Comparison of ENCODE assay signal across 1 cellular context in genomic region chr3:129116482-129116946, GRCh38.
TF ChIP-seq lines count a peak whose summit lies in the region.

No MANE protein-coding gene starts in this region.

TF ChIP-seq in HepG2, 621 proteins besides CTCF, POLR2A, EP300 and RAD21 (continues in another document):
- TF ChIP-seq ESRRA (CRISPR knock-in tag; IDR thresholded peaks at IDR 0.05; ENCODE audit: low read depth) (peak; percentile 94), RCOR2 (CRISPR knock-in tag; IDR thresholded peaks at IDR 0.05) (peak; percentile 38; the same call in 1 of the 2 replicates), ZNF362 (CRISPR knock-in tag; IDR thresholded peaks at IDR 0.05; ENCODE audit: borderline replicate concordance) (no peak), ZSCAN31 (CRISPR knock-in tag; IDR thresholded peaks at IDR 0.05; ENCODE audit: low read depth) (no peak), ZNF12 (CRISPR knock-in tag; IDR thresholded peaks at IDR 0.05) (0 out of 2 replicates have a peak, but pooled peaks have one; percentile 31), ATF2 (CRISPR knock-in tag; IDR thresholded peaks at IDR 0.05) (0 out of 2 replicates have a peak, but pooled peaks have one; percentile 16), ARID4A (CRISPR knock-in tag; IDR thresholded peaks at IDR 0.05; ENCODE audit: borderline replicate concordance) (peak; percentile 28; the same call in 1 of the 2 replicates), ELF3 (CRISPR knock-in tag; IDR thresholded peaks at IDR 0.05) (0 out of 2 replicates have a peak, but pooled peaks have one; percentile 10), MLXIP (CRISPR knock-in tag; IDR thresholded peaks at IDR 0.05; ENCODE audit: borderline replicate concordance) (no peak), RARG (CRISPR knock-in tag; IDR thresholded peaks at IDR 0.05; ENCODE audit: low read depth) (no peak), RARA (CRISPR knock-in tag; IDR thresholded peaks at IDR 0.05) (peak; percentile 85), ZNF788 (CRISPR knock-in tag; IDR thresholded peaks at IDR 0.05; ENCODE audit: borderline replicate concordance) (peak; percentile 42; the same call in 1 of the 2 replicates), GABPB1 (CRISPR knock-in tag; IDR thresholded peaks at IDR 0.05) (no peak), SKI (IDR thresholded peaks at IDR 0.05; ENCODE audit: partially characterized antibody) (peak; percentile 44), MAFG (CRISPR knock-in tag; IDR thresholded peaks at IDR 0.05) (no peak), DPF2 (CRISPR knock-in tag; IDR thresholded peaks at IDR 0.05; ENCODE audit: borderline replicate concordance, low read depth) (peak; percentile 61; the same call in 1 of the 2 replicates), ZNF614 (CRISPR knock-in tag; IDR thresholded peaks at IDR 0.05; ENCODE audit: borderline replicate concordance) (peak; percentile 39; the same call in 1 of the 2 replicates), UBTF (CRISPR knock-in tag; IDR thresholded peaks at IDR 0.05) (peak; percentile 19; the same call in 1 of the 2 replicates), MXI1 (IDR thresholded peaks at IDR 0.05; ENCODE audit: borderline replicate concordance, low read depth, low read length) (no peak), TFDP2 (CRISPR knock-in tag; IDR thresholded peaks at IDR 0.05) (0 out of 2 replicates have a peak, but pooled peaks have one; percentile 11), HNF4A (CRISPR knock-in tag; IDR thresholded peaks at IDR 0.05) (peak; percentile 84), SKIL (CRISPR knock-in tag; IDR thresholded peaks at IDR 0.05; ENCODE audit: borderline replicate concordance) (peak; percentile 75), IRF2 (CRISPR knock-in tag; IDR thresholded peaks at IDR 0.05) (0 out of 2 replicates have a peak, but pooled peaks have one; percentile 24), TBX2 (CRISPR knock-in tag; IDR thresholded peaks at IDR 0.05; ENCODE audit: borderline replicate concordance) (peak; percentile 56; the same call in 1 of the 2 replicates), ETV5 (CRISPR knock-in tag; IDR thresholded peaks at IDR 0.05; ENCODE audit: borderline replicate concordance) (peak; percentile 50; the same call in 1 of the 2 replicates), FOXP1 (IDR thresholded peaks at IDR 0.05) (no peak), FOXP1 (CRISPR knock-in tag; IDR thresholded peaks at IDR 0.05) (peak; percentile 33; the same call in 1 of the 2 replicates), ZNF644 (CRISPR knock-in tag; IDR thresholded peaks at IDR 0.05; ENCODE audit: low read depth) (no peak), SIN3B (IDR thresholded peaks at IDR 0.05; ENCODE audit: low read length) (no peak), ZNF710 (CRISPR knock-in tag; IDR thresholded peaks at IDR 0.05; ENCODE audit: borderline replicate concordance) (peak; percentile 83; the same call in 1 of the 2 replicates), ZMYM2 (CRISPR knock-in tag; IDR thresholded peaks at IDR 0.05) (peak; percentile 20; the same call in 1 of the 2 replicates), ZSCAN30 (CRISPR knock-in tag; IDR thresholded peaks at IDR 0.05) (no peak), RXRA (CRISPR knock-in tag; IDR thresholded peaks at IDR 0.05) (peak; percentile 87; the same call in 1 of the 2 replicates), LCORL (IDR thresholded peaks at IDR 0.05) (no peak), LCORL (CRISPR knock-in tag; IDR thresholded peaks at IDR 0.05) (peak; percentile 55; the same call in 1 of the 2 replicates), SALL1 (CRISPR knock-in tag; IDR thresholded peaks at IDR 0.05) (peak; percentile 79), SAFB2 (CRISPR knock-in tag; IDR thresholded peaks at IDR 0.05; ENCODE audit: borderline replicate concordance, low read depth) (no peak), FOXK1 (CRISPR knock-in tag; IDR thresholded peaks at IDR 0.05; ENCODE audit: borderline replicate concordance, low read depth) (peak; percentile 32; the same call in 1 of the 2 replicates), GATAD2A (CRISPR knock-in tag; IDR thresholded peaks at IDR 0.05) (peak; percentile 51; the same call in 1 of the 2 replicates), SOX5 (CRISPR knock-in tag; IDR thresholded peaks at IDR 0.05; ENCODE audit: borderline replicate concordance) (peak; percentile 19; the same call in 1 of the 2 replicates), LBX2 (CRISPR knock-in tag; IDR thresholded peaks at IDR 0.05; ENCODE audit: borderline replicate concordance) (no peak), SIX4 (CRISPR knock-in tag; IDR thresholded peaks at IDR 0.05) (peak; percentile 41; the same call in 1 of the 2 replicates), ZFP82 (CRISPR knock-in tag; IDR thresholded peaks at IDR 0.05; ENCODE audit: borderline replicate concordance) (no peak), PRMT3 (CRISPR knock-in tag; IDR thresholded peaks at IDR 0.05; ENCODE audit: borderline replicate concordance, low read depth) (peak; percentile 44; the same call in 1 of the 2 replicates), HOXA3 (CRISPR knock-in tag; IDR thresholded peaks at IDR 0.05) (peak; percentile 18; the same call in 1 of the 2 replicates)
